In the genomic region with DNA sequence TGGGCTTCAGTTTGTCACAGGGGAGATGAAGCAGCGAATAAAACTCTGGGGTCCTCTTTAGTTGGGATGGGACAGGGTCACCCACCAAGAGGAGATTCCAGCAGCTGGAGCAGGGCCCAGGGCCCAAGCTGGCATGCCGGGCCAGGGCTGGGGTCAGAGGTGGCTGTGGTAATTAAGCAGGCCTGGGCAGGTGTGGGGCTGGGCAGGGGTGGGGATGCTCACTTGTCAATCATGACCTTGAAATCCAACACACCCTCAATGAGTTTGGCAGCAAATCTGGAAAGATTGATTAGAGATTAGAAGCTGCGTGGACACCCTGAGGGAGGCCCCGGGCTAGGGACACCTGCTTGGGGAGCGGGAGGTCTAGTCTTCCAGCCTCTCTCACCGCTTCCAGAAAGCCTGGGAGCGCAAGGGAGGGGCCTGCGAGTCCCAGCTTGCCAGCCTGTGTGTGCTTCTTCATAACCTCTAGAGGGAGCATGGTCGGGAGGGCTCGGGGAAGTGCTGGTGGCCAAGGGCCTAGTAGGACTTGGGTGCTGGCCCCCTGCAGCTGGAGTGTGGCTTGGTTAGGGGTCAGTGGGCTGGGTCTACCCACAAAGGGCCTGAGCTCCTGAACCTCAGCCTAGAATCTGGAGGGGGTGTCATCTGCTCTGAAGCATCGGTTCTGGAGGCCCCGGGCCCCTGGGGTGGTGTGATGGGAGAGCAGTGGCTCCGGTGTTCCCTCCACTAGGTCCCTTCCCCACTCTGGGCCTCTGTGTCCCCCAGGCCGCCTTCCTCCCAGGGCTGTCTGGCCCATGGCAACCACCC, we compare ENCODE assay signal across 9 cellular contexts. TPM values are rescaled to one million over a fixed set of nuclear protein-coding genes. Genes with fewer than 3 reads are reported as not detected.
DNase-seq lines count a peak whose midpoint lies in the region; ATAC-seq lines count a peak whose summit lies in the region.
"Had no signal": no experiment of that assay in that cellular context is flagged by ENCODE, and none has a peak within 500 bp of the region (broad histone marks: within the 10 kb centered on the region; RNA-seq: fewer than 3 reads in every experiment).

No MANE protein-coding gene starts in this region.

- ATAC-seq in activated T-helper 17 cell treated with anti-CD3 and anti-CD28 coated beads, Interleukin-2, amount 50 U/mL, for 72 hours (replicated peaks): peak; percentile 54
- ATAC-seq in stimulated activated naive CD8-positive, alpha-beta T cell treated with anti-CD3 and anti-CD28 coated beads, Interleukin-15, Interleukin-2, amounts not matched to agents 100 U/mL and 50 U/mL, for 24 hours: no peak
- ATAC-seq in GM21529 (IDR thresholded peaks at IDR 0.05; ENCODE audit: unreplicated experiment) (no peak), HG02852 (IDR thresholded peaks at IDR 0.05; ENCODE audit: unreplicated experiment) (no peak)

- no peaks in the 10 kb centered on the region for H3K27me3 Mint-ChIP-seq in activated T-helper 17 cell treated with anti-CD3 and anti-CD28 coated beads, Interleukin-2, amount 50 U/mL, for 72 hours
- H3K27me3 Mint-ChIP-seq: central memory CD8-positive, alpha-beta T cell had no signal

- H3K4me1 Mint-ChIP-seq in activated T-helper 17 cell treated with anti-CD3 and anti-CD28 coated beads, Interleukin-2, amount 50 U/mL, for 72 hours: no peaks in the 10 kb centered on the region
- H3K4me1 Mint-ChIP-seq: central memory CD8-positive, alpha-beta T cell had no signal

- peak; percentile 89 for DNase-seq in 8988T
- peak; percentile 6 for DNase-seq in GF-D8 (lab: John Stamatoyannopoulos, UW)
- DNase-seq in NCI-H2196 (lab: John Stamatoyannopoulos, UW; ENCODE audit: unreplicated experiment): peak; percentile 76
- DNase-seq in hepatic stellate cell (ENCODE audit: low spot score): peak; percentile 71
- peak; percentile 30 for DNase-seq in stimulated activated naive CD8-positive, alpha-beta T cell treated with anti-CD3 and anti-CD28 coated beads, Interleukin-15, Interleukin-2, amounts not matched to agents 100 U/mL and 50 U/mL, for 24 hours

- no peaks in the 10 kb centered on the region for H3K36me3 Mint-ChIP-seq in activated T-helper 17 cell treated with anti-CD3 and anti-CD28 coated beads, Interleukin-2, amount 50 U/mL, for 72 hours (ENCODE audit: low read depth)

- no peak overlapping the region for H3K27ac Mint-ChIP-seq in activated T-helper 17 cell treated with anti-CD3 and anti-CD28 coated beads, Interleukin-2, amount 50 U/mL, for 72 hours

- no peaks in the 10 kb centered on the region for H3K9me3 Mint-ChIP-seq in activated T-helper 17 cell treated with anti-CD3 and anti-CD28 coated beads, Interleukin-2, amount 50 U/mL, for 72 hours
- H3K9me3 Mint-ChIP-seq: central memory CD8-positive, alpha-beta T cell had no signal

- no peak overlapping the region for H3K4me3 Mint-ChIP-seq in activated T-helper 17 cell treated with anti-CD3 and anti-CD28 coated beads, Interleukin-2, amount 50 U/mL, for 72 hours
- H3K4me3 Mint-ChIP-seq: central memory CD8-positive, alpha-beta T cell had no signal

RNA-seq across cellular contexts. Expression of gene CRAT, which starts 7.6 kb away (rescaled TPM):
- 10 to 100 TPM; 19.8 to 21.8 TPM for total RNA-seq in activated T-helper 17 cell treated with anti-CD3 and anti-CD28 coated beads, Interleukin-2, amount 50 U/mL, for 72 hours

RNA-seq across cellular contexts. Expression of gene PTPA, which starts 8.2 kb away (rescaled TPM):
- 100 to 1,000 TPM in 1 of 2 donors, 10 to 100 TPM in 1; 77.9 to 131 TPM for total RNA-seq in activated T-helper 17 cell treated with anti-CD3 and anti-CD28 coated beads, Interleukin-2, amount 50 U/mL, for 72 hours

RNA-seq across cellular contexts. Expression of gene DOLPP1, which starts 22.1 kb away (rescaled TPM):
- total RNA-seq in activated T-helper 17 cell treated with anti-CD3 and anti-CD28 coated beads, Interleukin-2, amount 50 U/mL, for 72 hours: 10 to 100 TPM; 12.3 to 20.8 TPM

Comparison
In these comparisons a context has a peak if more than half of its experiments do, and no peak if none do; other contexts are left out.
1. DNase-seq: peak in every context shown above with its lines; median percentile 89 in 8988T; 76 in NCI-H2196; 71 in hepatic stellate cell; 30 in stimulated activated naive CD8-positive, alpha-beta T cell treated with anti-CD3 and anti-CD28 coated beads, Interleukin-15, Interleukin-2, amounts not matched to agents 100 U/mL and 50 U/mL, for 24 hours; 6 in GF-D8.